ENCODE assay signal across 9 cellular contexts in the genomic region with DNA sequence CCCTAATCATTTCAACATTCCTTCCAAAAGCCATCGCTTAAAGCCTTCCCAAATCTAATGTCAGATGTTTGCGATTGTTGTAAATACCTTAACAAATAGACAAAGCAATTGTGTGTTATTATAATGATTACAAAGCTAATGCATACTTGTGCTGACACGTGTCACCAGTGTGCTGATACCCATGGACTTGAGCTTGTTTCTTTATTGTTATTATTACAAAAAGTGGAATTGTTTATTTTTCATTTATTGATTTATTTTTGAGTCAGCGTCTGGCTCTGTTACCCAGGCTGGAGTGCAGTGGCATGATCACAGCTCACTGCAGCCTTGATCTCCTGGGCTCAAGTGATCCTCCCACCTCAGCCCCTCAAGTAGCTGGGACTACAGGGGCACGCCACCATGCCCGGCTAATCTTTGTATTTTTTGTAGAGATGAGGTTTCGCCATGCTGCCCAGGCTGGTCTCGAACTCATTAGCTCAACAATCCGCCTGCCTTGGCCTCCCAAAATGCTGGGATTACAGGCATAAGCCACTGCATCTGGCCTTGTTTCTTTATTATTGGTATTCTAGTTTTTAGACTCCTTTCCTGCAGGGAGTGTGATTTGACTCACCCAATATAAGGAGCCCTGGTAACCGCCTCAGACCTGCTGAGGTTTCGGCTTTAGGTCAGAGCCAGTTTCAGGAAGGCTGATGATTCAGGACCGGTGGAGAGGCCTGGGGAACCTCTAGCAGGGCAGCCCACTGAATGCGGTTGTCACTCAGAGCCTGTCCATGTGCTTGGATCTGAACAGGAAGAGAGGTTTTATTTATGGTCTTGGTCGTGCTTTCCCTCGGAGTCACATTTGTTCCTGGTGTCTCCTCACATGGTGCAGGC. TPM values are rescaled to one million over a fixed set of nuclear protein-coding genes. Genes with fewer than 3 reads are reported as not detected.
DNase-seq lines count a peak whose midpoint lies in the region; ATAC-seq, FAIRE-seq and TF ChIP-seq lines count a peak whose summit lies in the region.
"Had no signal": no experiment of that assay in that cellular context is flagged by ENCODE, and none has a peak within 500 bp of the region (broad histone marks: within the 10 kb centered on the region; RNA-seq: fewer than 3 reads in every experiment).

No MANE protein-coding gene starts in this region.

- H3K4me1 Mint-ChIP-seq in T-helper 2 cell treated with Interferon-gamma antibody and Interleukin-4, amounts not matched to agents 5 μg/mL and 100 μg/mL, for 36 hours (ENCODE audit: low read depth), result peaks cover 18% of the 10 kb centered on the region
- peaks cover 23% of the 10 kb centered on the region for H3K4me1 Mint-ChIP-seq in neural crest cell

- no peak overlapping the region for H3K4me3 Mint-ChIP-seq in T-helper 2 cell treated with Interferon-gamma antibody and Interleukin-4, amounts not matched to agents 5 μg/mL and 100 μg/mL, for 36 hours
- peak overlapping the region; percentile 72 for H3K4me3 Mint-ChIP-seq in neural crest cell

- intact Hi-C loops in body of pancreas (cut with DNase I) (no loop called here), prostate gland (cut with DNase I) (no loop called here)

- no peak for ATAC-seq in body of pancreas

- H3K4me1 ChIP-seq in body of pancreas (peaks cover 40% of the 10 kb centered on the region), prostate gland (replicated peaks) (no peaks in the 10 kb centered on the region)

- no peaks in the 10 kb centered on the region for H3K9me3 ChIP-seq in body of pancreas
- H3K9me3 ChIP-seq in prostate gland, result no peaks in the 10 kb centered on the region
- H3K9me3 ChIP-seq: SK-N-SH had no signal

- peaks cover 2% of the 10 kb centered on the region for H3K36me3 Mint-ChIP-seq in T-helper 2 cell treated with Interferon-gamma antibody and Interleukin-4, amounts not matched to agents 5 μg/mL and 100 μg/mL, for 36 hours (ENCODE audit: low read depth)
- no peaks in the 10 kb centered on the region for H3K36me3 Mint-ChIP-seq in neural crest cell (ENCODE audit: low read depth)

- TF ChIP-seq CTCF in neural crest cell (conservative IDR thresholded peaks at IDR 0.05) (no peak), body of pancreas (IDR thresholded peaks at IDR 0.05) (no peak), prostate gland (IDR thresholded peaks at IDR 0.05) (no peak)

- H3K36me3 ChIP-seq in body of pancreas (replicated peaks in 1 of 2; ENCODE audit: insufficient read depth in 1 of 2, low read depth in 2 of 2) (no peaks in the 10 kb centered on the region), prostate gland (no peaks in the 10 kb centered on the region)

- H3K27me3 Mint-ChIP-seq in T-helper 2 cell treated with Interferon-gamma antibody and Interleukin-4, amounts not matched to agents 5 μg/mL and 100 μg/mL, for 36 hours (ENCODE audit: low read depth), result peaks cover 21% of the 10 kb centered on the region
- peaks cover 5% of the 10 kb centered on the region for H3K27me3 Mint-ChIP-seq in neural crest cell (ENCODE audit: low read depth)

- H3K27me3 ChIP-seq in body of pancreas (no peaks in the 10 kb centered on the region), prostate gland (replicated peaks; ENCODE audit: insufficient read depth) (no peaks in the 10 kb centered on the region)

- H3K27ac ChIP-seq in body of pancreas (peak overlapping the region in 1 of 4 donors; percentile 20), prostate gland (peak overlapping the region in 1 of 2 donors; percentile 36)

- H3K9me3 Mint-ChIP-seq in T-helper 2 cell treated with Interferon-gamma antibody and Interleukin-4, amounts not matched to agents 5 μg/mL and 100 μg/mL, for 36 hours, result peaks cover 5% of the 10 kb centered on the region
- H3K9me3 Mint-ChIP-seq in neural crest cell, result peaks cover 4% of the 10 kb centered on the region

- DNase-seq in GM18507 (ENCODE audit: extremely low spot score, insufficient read length, low read depth) (peak; percentile 55), H54 (ENCODE audit: insufficient read length, low spot score) (peak; percentile 70), neural crest cell (ENCODE audit: low read depth, low spot score) (no peak), body of pancreas (no peak), NCI-H1092 treated with DMSO at 0.1 percent for 48 hours (lab: John Stamatoyannopoulos, UW) (no peak), foreskin melanocyte (no peak), prostate gland (ENCODE audit: low spot score) (no peak)
- peak; percentile 85 for DNase-seq in T-helper 2 cell treated with Interferon-gamma antibody and Interleukin-4, amounts not matched to agents 5 μg/mL and 100 μg/mL, for 36 hours (ENCODE audit: low spot score)
- DNase-seq: SK-N-SH had no signal

- TF ChIP-seq POLR2A in H54 (IDR thresholded peaks at IDR 0.05; ENCODE audit: low read depth, low read length) (no peak), body of pancreas (IDR thresholded peaks at IDR 0.05) (no peak), prostate gland (IDR thresholded peaks at IDR 0.05) (no peak)

- H3K4me3 ChIP-seq in body of pancreas, result no peak overlapping the region
- H3K4me3 ChIP-seq in prostate gland, result no peak overlapping the region

- H3K27ac Mint-ChIP-seq in T-helper 2 cell treated with Interferon-gamma antibody and Interleukin-4, amounts not matched to agents 5 μg/mL and 100 μg/mL, for 36 hours, result peak overlapping the region; percentile 55
- no peak overlapping the region for H3K27ac Mint-ChIP-seq in neural crest cell (ENCODE audit: unreplicated experiment)

- WGBS in body of pancreas, 2 donors, result 62 to 70% methylated on average over 14 to 15 of the region's 15 CpGs
- WGBS in prostate gland, result 74% methylated on average over 15 of the region's 15 CpGs

- FAIRE-seq in GM18507 (lab: Jason Lieb, UNC), result peak; percentile 97
- peak; percentile 78 for FAIRE-seq in H54 (lab: Jason Lieb, UNC)

RNA-seq across cellular contexts. Expression of gene FBXO17, which starts 2.1 kb away (rescaled TPM):
- 29.8 and 30.9 TPM in 2 replicates for total RNA-seq in neural crest cell
- total RNA-seq in body of pancreas, result 10 to 100 TPM; 18.8 to 25.2 TPM
- total RNA-seq in prostate gland, result 10 to 100 TPM; 25.9 to 40.5 TPM

RNA-seq across cellular contexts. Expression of gene MRPS12, which starts 46.9 kb away (rescaled TPM):
- total RNA-seq in neural crest cell, result 34.4 and 38.5 TPM in 2 replicates
- 10 to 100 TPM; 16.6 to 16.8 TPM for total RNA-seq in body of pancreas
- total RNA-seq in prostate gland, result 10 to 100 TPM; 32.0 to 41.5 TPM

RNA-seq across cellular contexts. Expression of gene SARS2, which starts 47.1 kb away (rescaled TPM):
- total RNA-seq in neural crest cell (54.1 and 58.5 TPM in 2 replicates), body of pancreas (10 to 100 TPM; 25.2 to 34.6 TPM), prostate gland (10 to 100 TPM; 23.3 to 57.5 TPM)

RNA-seq across cellular contexts. Expression of gene FBXO27, which starts 54.7 kb away (rescaled TPM):
- 4.9 and 6.8 TPM in 2 replicates for total RNA-seq in neural crest cell
- 1 to 10 TPM in 1 of 2 donors, under 1 TPM in 1; 0.52 to 4.3 TPM for total RNA-seq in body of pancreas
- total RNA-seq in prostate gland, result 10 to 100 TPM; 15.9 to 26.4 TPM

Comparison
In these comparisons a context has a peak if more than half of its experiments do, and no peak if none do; other contexts are left out.
1. DNase-seq: peak in GM18507 (single experiment), H54 (single experiment) and T-helper 2 cell treated with Interferon-gamma antibody and Interleukin-4, amounts not matched to agents 5 μg/mL and 100 μg/mL, for 36 hours (single experiment); none in neural crest cell (single experiment), body of pancreas (0 of 4), NCI-H1092 treated with DMSO at 0.1 percent for 48 hours (single experiment), foreskin melanocyte (single experiment) and prostate gland (single experiment).